In the genomic region with DNA sequence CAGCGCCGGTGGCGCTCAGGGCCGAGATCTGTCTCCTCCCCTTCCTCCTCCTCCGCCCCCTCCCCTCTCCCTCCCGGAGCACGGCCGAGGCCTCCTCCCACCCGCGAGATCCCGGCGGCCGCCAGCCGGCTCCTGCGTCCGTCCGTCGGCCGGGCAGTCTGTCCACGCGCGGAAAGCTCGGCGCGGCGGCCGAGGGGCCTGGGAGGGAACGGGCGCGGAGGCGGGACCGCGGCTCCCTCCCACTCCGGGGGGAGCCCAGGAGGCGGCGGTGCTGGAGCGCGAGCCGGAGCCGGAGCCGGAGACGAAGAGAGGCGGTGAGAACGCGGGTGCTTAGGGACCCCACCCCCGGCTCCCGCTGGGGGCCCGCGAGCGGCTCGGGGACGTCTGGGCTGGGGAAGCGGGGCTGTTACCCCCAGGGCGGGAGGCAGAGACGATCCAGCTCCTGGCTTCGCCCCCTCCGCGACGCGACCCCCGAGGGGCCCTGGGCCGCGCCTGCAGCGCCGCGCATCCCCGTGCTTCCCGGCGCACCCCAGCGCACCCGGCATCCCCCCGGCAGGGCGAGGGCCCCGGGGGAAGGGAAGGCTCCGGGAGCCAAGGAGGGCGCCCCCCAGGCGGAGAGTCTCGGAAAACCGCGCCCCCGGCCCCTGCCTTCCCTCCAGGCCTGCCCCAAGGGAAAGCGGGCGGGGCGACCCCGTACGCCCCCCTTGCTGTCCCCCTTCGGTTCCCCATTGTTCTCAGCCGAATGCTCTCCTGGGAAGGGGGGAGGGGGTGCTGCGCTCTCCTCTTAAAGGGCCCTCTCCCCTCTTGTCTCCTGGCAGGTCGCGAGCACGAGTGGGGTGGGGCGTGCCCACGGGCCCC, we compare ENCODE assay signal across 8 cellular contexts. TPM values are rescaled to one million over a fixed set of nuclear protein-coding genes. Genes with fewer than 3 reads are reported as not detected.
DNase-seq lines count a peak whose midpoint lies in the region; ATAC-seq lines count a peak whose summit lies in the region.

TSS of gene DTX1 (plus strand) at position 100 of the 858 bp plus-strand sequence. CDS start 1,463 bp downstream, outside the sequence.

- H3K9me3 Mint-ChIP-seq in activated naive CD8-positive, alpha-beta T cell treated with anti-CD3 and anti-CD28 coated beads for 36 hours: no peaks in the 10 kb centered on the region

- no peaks in the 10 kb centered on the region for H3K27me3 Mint-ChIP-seq in activated naive CD8-positive, alpha-beta T cell treated with anti-CD3 and anti-CD28 coated beads for 36 hours

- no peaks in the 10 kb centered on the region for H3K36me3 Mint-ChIP-seq in activated naive CD8-positive, alpha-beta T cell treated with anti-CD3 and anti-CD28 coated beads for 36 hours

- peak within 1 kb of the TSS; percentile 56 for H3K4me3 ChIP-seq in iPS-11a (ENCODE audit: low read depth, low read length)

- H3K27ac Mint-ChIP-seq in activated naive CD8-positive, alpha-beta T cell treated with anti-CD3 and anti-CD28 coated beads for 36 hours: no peak within 1 kb of the TSS

- peak within 1 kb of the TSS; percentile 58 for H3K4me3 Mint-ChIP-seq in activated naive CD8-positive, alpha-beta T cell treated with anti-CD3 and anti-CD28 coated beads for 36 hours

- peaks cover 2% of the 10 kb centered on the region for H3K4me1 Mint-ChIP-seq in activated naive CD8-positive, alpha-beta T cell treated with anti-CD3 and anti-CD28 coated beads for 36 hours

- peak; percentile 19 for DNase-seq in activated gamma-delta T cell treated with Interleukin-2 at 50 U/mL for 16 hours
- DNase-seq in activated gamma-delta T cell (lab: John Stamatoyannopoulos, UW): no peak
- DNase-seq in activated naive CD8-positive, alpha-beta T cell treated with anti-CD3 and anti-CD28 coated beads for 36 hours: peak; percentile 38
- peak; percentile 42 for DNase-seq in stimulated activated CD4-positive, alpha-beta T cell treated with anti-CD3 and anti-CD28 coated beads, Interleukin-12 subunit alpha, Interleukin-12 subunit beta, amount 100 ng/mL, for 4 hours
- DNase-seq in NCI-H510A treated with DMSO at 0.1 percent for 48 hours (lab: John Stamatoyannopoulos, UW): no peak
- no peak for DNase-seq in NCI-H2081 treated with DMSO at 0.1 percent for 48 hours (lab: John Stamatoyannopoulos, UW)

- ATAC-seq in HG03378 (IDR thresholded peaks at IDR 0.05; ENCODE audit: unreplicated experiment): no peak

RNA-seq across cellular contexts. Expression of gene DTX1, which starts in this region (rescaled TPM):
- 1 to 10 TPM; 1.1 TPM for total RNA-seq in activated naive CD8-positive, alpha-beta T cell treated with anti-CD3 and anti-CD28 coated beads for 36 hours

Comparison
In these comparisons a context has a peak if more than half of its experiments do, and no peak if none do; other contexts are left out.
1. DNase-seq: peak in activated gamma-delta T cell treated with Interleukin-2 at 50 U/mL for 16 hours (single experiment), activated naive CD8-positive, alpha-beta T cell treated with anti-CD3 and anti-CD28 coated beads for 36 hours (single experiment) and stimulated activated CD4-positive, alpha-beta T cell treated with anti-CD3 and anti-CD28 coated beads, Interleukin-12 subunit alpha, Interleukin-12 subunit beta, amount 100 ng/mL, for 4 hours (single experiment); none in activated gamma-delta T cell (single experiment), NCI-H510A treated with DMSO at 0.1 percent for 48 hours (single experiment) and NCI-H2081 treated with DMSO at 0.1 percent for 48 hours (single experiment).